Comparison of ENCODE assay signal across 18 cellular contexts in genomic region chr4:145723336-145723735, GRCh38. TPM values are rescaled to one million over a fixed set of nuclear protein-coding genes. Genes with fewer than 3 reads are reported as not detected.
"Had no signal": no experiment of that assay in that cellular context is flagged by ENCODE, and none has a peak within 500 bp of the region (broad histone marks: within the 10 kb centered on the region; RNA-seq: fewer than 3 reads in every experiment).

No MANE protein-coding gene starts in this region.

- DNase-seq: activated CD4-positive, alpha-beta T cell treated with anti-CD3 and anti-CD28 coated beads for 4 hours; activated CD8-positive, alpha-beta memory T cell treated with anti-CD3 and anti-CD28 coated beads, Interleukin-2, amount 50 U/mL, for 4 hours; activated CD8-positive, alpha-beta T cell treated with anti-CD3 and anti-CD28 coated beads for 36 hours; activated naive CD8-positive, alpha-beta T cell treated with anti-CD3 and anti-CD28 coated beads, Interleukin-2, amount 10 ng/mL, durations not matched to agents 7 days and 5 days; activated T-cell treated with anti-CD3 and anti-CD28 coated beads, Interleukin-2, amount 50 U/mL, for 72 hours; aorta; colonic mucosa; kidney glomerular epithelial cell; nephron progenitor cell; sigmoid colon; stimulated activated CD4-positive, alpha-beta T cell treated with anti-CD3 and anti-CD28 coated beads, Interleukin-2, amount 100 ng/mL, for 48 hours; stimulated activated naive CD4-positive, alpha-beta T cell treated with Interleukin-2 at 50 U/mL for 16 hours; upper lobe of right lung had no signal

- H3K27ac ChIP-seq: cardiac muscle cell, colonic mucosa, hepatocyte, sigmoid colon, upper lobe of right lung had no signal

- H3K27me3 ChIP-seq: cardiac muscle cell, colonic mucosa, hepatocyte, sigmoid colon, upper lobe of right lung had no signal

- H3K4me1 ChIP-seq: colonic mucosa, sigmoid colon, upper lobe of right lung had no signal

- ATAC-seq: activated CD8-positive, alpha-beta T cell treated with anti-CD3 and anti-CD28 coated beads for 36 hours; activated T-cell treated with anti-CD3 and anti-CD28 coated beads, Interleukin-2, amount 50 U/mL, for 72 hours; upper lobe of right lung had no signal

- H3K4me3 ChIP-seq: cardiac muscle cell, colonic mucosa, hepatocyte, sigmoid colon, upper lobe of right lung had no signal

- H3K4me2 ChIP-seq: hepatocyte had no signal

- H3K36me3 ChIP-seq: cardiac muscle cell, colonic mucosa, sigmoid colon, upper lobe of right lung had no signal

- H3K79me2 ChIP-seq: hepatocyte had no signal

- H3K9me3 ChIP-seq: colonic mucosa, upper lobe of right lung had no signal

- H2AFZ ChIP-seq: hepatocyte had no signal

RNA-seq across cellular contexts. Expression of gene C4orf51, which starts 43.4 kb away (rescaled TPM):
- total RNA-seq: activated CD8-positive, alpha-beta T cell treated with anti-CD3 and anti-CD28 coated beads for 36 hours; activated naive CD8-positive, alpha-beta T cell treated with anti-CD3 and anti-CD28 coated beads, Interleukin-2, amount 10 ng/mL, durations not matched to agents 7 days and 5 days; activated T-cell treated with anti-CD3 and anti-CD28 coated beads, Interleukin-2, amount 50 U/mL, for 72 hours; aorta; cardiac muscle cell; colonic mucosa; hepatocyte; liver; mesenteric fat pad; omental fat pad; sigmoid colon; upper lobe of right lung had no signal
